ENCODE assay signal across 11 cellular contexts in the genomic region with DNA sequence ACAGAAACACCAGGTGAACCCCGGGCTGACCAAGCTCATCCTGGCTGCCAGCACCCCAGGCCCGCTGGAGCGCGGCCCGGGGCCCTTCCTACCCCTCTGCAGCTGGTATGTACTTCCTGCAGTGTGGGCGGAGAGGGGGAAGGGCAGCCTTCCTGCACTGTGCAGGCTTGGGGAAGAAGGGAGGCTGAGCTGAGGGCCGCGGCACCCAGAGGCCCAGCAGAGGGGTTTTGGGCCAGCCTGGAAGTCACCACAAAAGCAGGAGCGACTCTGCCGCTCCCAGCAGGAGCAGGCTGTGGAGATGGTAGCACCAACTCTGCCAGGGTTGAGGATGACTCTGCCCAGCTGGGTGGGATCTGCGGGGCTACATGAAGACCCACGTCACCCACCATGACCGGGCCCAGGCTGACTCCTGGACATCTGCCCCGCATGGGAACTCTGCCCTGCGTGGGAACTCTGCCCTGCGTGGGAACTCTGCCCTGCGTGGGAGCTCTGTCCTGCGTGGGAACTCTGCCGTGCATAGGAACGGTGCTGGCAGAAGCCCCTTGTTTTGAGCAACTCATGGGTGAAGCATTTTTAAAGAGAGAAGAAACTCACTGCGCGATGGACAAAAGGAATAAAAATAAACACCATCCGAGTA.
DNase-seq lines count a peak whose midpoint lies in the region; ATAC-seq, FAIRE-seq and TF ChIP-seq lines count a peak whose summit lies in the region.
"Had no signal": no experiment of that assay in that cellular context is flagged by ENCODE, and none has a peak within 500 bp of the region (broad histone marks: within the 10 kb centered on the region; RNA-seq: fewer than 3 reads in every experiment).

No MANE protein-coding gene starts in this region.

- POLR2A ChIA-PET in naive thymus-derived CD4-positive, alpha-beta T cell (lab: Charles Lee) = no interaction called here

- DNase-seq in Right ventricle myocardium superior (peak; percentile 45), right atrium auricular region (ENCODE audit: low spot score) (no peak), urothelium cell line (ENCODE audit: low spot score) (peak; percentile 55), HuH-7.5 (ENCODE audit: low spot score) (no peak), NAMALWA (ENCODE audit: low spot score) (no peak)
- peak in 1 of 2 donors; percentile 29 for DNase-seq in activated naive CD4-positive, alpha-beta T cell treated with anti-CD3 and anti-CD28 coated beads, Interleukin-2, amount 50 U/mL, for 72 hours (ENCODE audit: low spot score in 2 of 2)
- peak in 6 of 9 donors; percentile 26 to 54 (median 50) for DNase-seq in naive thymus-derived CD4-positive, alpha-beta T cell
- DNase-seq: NCI-H187 treated with DMSO at 0.1 percent for 48 hours, T1000 had no signal

- no peak overlapping the region for H3K4me3 ChIP-seq in right atrium auricular region
- H3K4me3 ChIP-seq in naive thymus-derived CD4-positive, alpha-beta T cell (ENCODE audit: low read length) = peak overlapping the region; percentile 33

- CTCF ChIA-PET in naive thymus-derived CD4-positive, alpha-beta T cell (lab: Charles Lee) = interaction anchor here (1.7 kb wide), 1 partner anchor 484 kb away, joined by 5 read pairs; no protein-coding TSS in a partner anchor

- intact Hi-C loops in Right ventricle myocardium superior (cut with DNase I) = no loop called here
- intact Hi-C loops in naive thymus-derived CD4-positive, alpha-beta T cell (cut with micrococcal nuclease) = no loop called here

- peaks cover 2 to 27% (median 23%) of the 10 kb centered on the region in 7 donors for H3K4me1 Mint-ChIP-seq in naive thymus-derived CD4-positive, alpha-beta T cell

- H3K4me3 Mint-ChIP-seq in naive thymus-derived CD4-positive, alpha-beta T cell = peak overlapping the region in 9 of 10 donors; percentile 45 to 74 (median 62)

- ATAC-seq in Right ventricle myocardium superior (ENCODE audit: poor library complexity) (peak; percentile 31), GM21381 (IDR thresholded peaks at IDR 0.05; ENCODE audit: unreplicated experiment) (no peak)
- ATAC-seq in activated naive CD4-positive, alpha-beta T cell treated with anti-CD3 and anti-CD28 coated beads, Interleukin-2, amount 50 U/mL, for 72 hours = peak; percentile 83 to 85
- ATAC-seq in naive thymus-derived CD4-positive, alpha-beta T cell = peak; percentile 74

- peaks cover 0 to 4% (median 0%) of the 10 kb centered on the region in 5 donors for H3K27me3 Mint-ChIP-seq in naive thymus-derived CD4-positive, alpha-beta T cell

- H3K36me3 Mint-ChIP-seq in activated naive CD4-positive, alpha-beta T cell treated with anti-CD3 and anti-CD28 coated beads, Interleukin-2, amount 50 U/mL, for 72 hours = no peaks in the 10 kb centered on the region
- no peaks in the 10 kb centered on the region for H3K36me3 Mint-ChIP-seq in naive thymus-derived CD4-positive, alpha-beta T cell

- peak overlapping the region in 1 of 2 donors; percentile 67 for H3K27ac Mint-ChIP-seq in activated naive CD4-positive, alpha-beta T cell treated with anti-CD3 and anti-CD28 coated beads, Interleukin-2, amount 50 U/mL, for 72 hours
- peak overlapping the region in 7 of 9 donors; percentile 43 to 86 (median 61) for H3K27ac Mint-ChIP-seq in naive thymus-derived CD4-positive, alpha-beta T cell

- peaks cover 7% of the 10 kb centered on the region in 2 donors for H3K9me3 Mint-ChIP-seq in activated naive CD4-positive, alpha-beta T cell treated with anti-CD3 and anti-CD28 coated beads, Interleukin-2, amount 50 U/mL, for 72 hours
- H3K9me3 Mint-ChIP-seq in naive thymus-derived CD4-positive, alpha-beta T cell = peaks cover 0 to 5% (median 0%) of the 10 kb centered on the region in 11 donors

- FAIRE-seq in urothelium cell line (lab: Jason Lieb, UNC) = no peak
- FAIRE-seq: colon had no signal

- H3K9me3 ChIP-seq in right atrium auricular region = no peaks in the 10 kb centered on the region
- no peaks in the 10 kb centered on the region for H3K9me3 ChIP-seq in naive thymus-derived CD4-positive, alpha-beta T cell (ENCODE audit: control insufficient read depth in 2 of 3, low read length in 3 of 3)

- no peak overlapping the region for H3K27ac ChIP-seq in right atrium auricular region
- H3K27ac ChIP-seq in naive thymus-derived CD4-positive, alpha-beta T cell (ENCODE audit: low read depth, low read length) = peak overlapping the region; percentile 60

- H3K36me3 ChIP-seq in right atrium auricular region = no peaks in the 10 kb centered on the region
- no peaks in the 10 kb centered on the region for H3K36me3 ChIP-seq in naive thymus-derived CD4-positive, alpha-beta T cell (ENCODE audit: control insufficient read depth in 2 of 3, insufficient read depth in 3 of 3, low read length in 3 of 3)

- TF ChIP-seq CTCF in right atrium auricular region (IDR thresholded peaks at IDR 0.05) = no peak

- peaks cover 0 to 3% of the 10 kb centered on the region in 2 donors for H3K4me1 ChIP-seq in right atrium auricular region
- peaks cover 0 to 18% of the 10 kb centered on the region in 2 donors for H3K4me1 ChIP-seq in naive thymus-derived CD4-positive, alpha-beta T cell (ENCODE audit: control insufficient read depth in 2 of 2, insufficient read depth in 2 of 2, low read length in 2 of 2)

- no peaks in the 10 kb centered on the region for H3K27me3 ChIP-seq in right atrium auricular region
- no peaks in the 10 kb centered on the region for H3K27me3 ChIP-seq in naive thymus-derived CD4-positive, alpha-beta T cell (ENCODE audit: control insufficient read depth in 2 of 2, insufficient read depth in 2 of 2, low read length in 2 of 2)

Comparison
In these comparisons a context has a peak if more than half of its experiments do, and no peak if none do; other contexts are left out.
1. DNase-seq: peak in Right ventricle myocardium superior (single experiment), naive thymus-derived CD4-positive, alpha-beta T cell (6 of 9) and urothelium cell line (single experiment); none in right atrium auricular region (single experiment), HuH-7.5 (single experiment) and NAMALWA (single experiment).